In the genomic region with DNA sequence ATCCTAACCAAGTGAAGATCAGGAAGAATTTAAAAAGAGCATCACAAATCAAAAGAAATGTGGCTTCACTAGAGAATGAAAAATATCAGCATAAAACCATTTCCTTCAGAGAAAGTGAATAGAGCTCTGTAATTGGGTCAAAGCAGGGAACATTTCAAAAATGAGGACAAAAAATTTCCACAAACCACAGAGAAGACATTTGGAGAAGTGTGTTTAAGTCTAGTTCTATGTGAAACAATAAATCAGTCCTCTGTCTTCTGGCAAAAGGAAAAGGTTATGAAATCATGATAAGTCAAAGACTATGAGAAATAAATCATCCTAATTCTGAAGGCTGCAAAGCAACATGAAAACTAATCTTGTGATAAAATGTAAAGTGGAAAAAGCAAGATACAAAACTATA, we compare ENCODE assay signal across 27 cellular contexts. TPM values are rescaled to one million over a fixed set of nuclear protein-coding genes. Genes with fewer than 3 reads are reported as not detected.
"Had no signal": no experiment of that assay in that cellular context is flagged by ENCODE, and none has a peak within 500 bp of the region (broad histone marks: within the 10 kb centered on the region; RNA-seq: fewer than 3 reads in every experiment).

No MANE protein-coding gene starts in this region.

- H3K36me3 ChIP-seq: neutrophil, tibial nerve, upper lobe of right lung had no signal

- H3K27ac ChIP-seq: foreskin keratinocyte, neutrophil, skin epidermis, testis, tibial nerve, upper lobe of right lung had no signal

- H3K9me3 ChIP-seq: mucosa of descending colon, neutrophil, testis, tibial nerve, upper lobe of right lung had no signal

- H3K4me3 ChIP-seq: dorsolateral prefrontal cortex, mucosa of descending colon, skin epidermis, testis, tibial nerve, upper lobe of right lung had no signal

- H3K27me3 ChIP-seq: neutrophil, testis, upper lobe of right lung had no signal

- DNase-seq: cortex of kidney; dorsolateral prefrontal cortex; effector memory CD4-positive, alpha-beta T cell; foreskin keratinocyte; head of caudate nucleus; hippocampal formation; kidney glomerular epithelial cell; mammary epithelial cell; mucosa of descending colon; naive thymus-derived CD8-positive, alpha-beta T cell; stimulated activated CD4-positive, alpha-beta T cell treated with anti-CD3 and anti-CD28 coated beads, Interleukin-2, amount 100 ng/mL, for 24 hours; stimulated activated CD4-positive, alpha-beta T cell treated with anti-CD3 and anti-CD28 coated beads, Interleukin-4, amount 100 ng/mL, for 4 hours; stimulated activated naive B cell treated with anti-CD40 and anti-IgM and Interleukin-4, amounts not matched to agents 10 μg/mL and 1 μg/mL and 100 μg/mL, for 72 hours; stimulated activated naive CD8-positive, alpha-beta T cell treated with anti-CD3 and anti-CD28 coated beads, Interleukin-15, amount 100 ng/mL, for 72 hours; testis; upper lobe of right lung had no signal

- ATAC-seq: esophagus mucosa; foreskin keratinocyte; left lobe of liver; mucosa of descending colon; naive thymus-derived CD8-positive, alpha-beta T cell; sciatic nerve; stimulated activated naive B cell treated with anti-CD40 and anti-IgM and Interleukin-4, amounts not matched to agents 10 μg/mL and 1 μg/mL and 100 μg/mL, for 72 hours; stimulated activated naive CD8-positive, alpha-beta T cell treated with anti-CD3 and anti-CD28 coated beads, Interleukin-15, amount 100 ng/mL, for 72 hours; upper lobe of right lung had no signal

- H3K4me1 ChIP-seq: foreskin keratinocyte, testis, tibial nerve, upper lobe of right lung had no signal

RNA-seq across cellular contexts. Expression of a gene that starts 27.9 kb away (rescaled TPM):
- total RNA-seq: esophagus mucosa; foreskin keratinocyte; lower leg skin; mammary epithelial cell; mesenteric fat pad; naive thymus-derived CD8-positive, alpha-beta T cell; osteoblast; pulmonary artery endothelial cell; sciatic nerve; subcutaneous adipose tissue; testis; tibial nerve; upper lobe of right lung had no signal
- polyA plus RNA-seq: foreskin keratinocyte; mammary epithelial cell; naive thymus-derived CD8-positive, alpha-beta T cell had no signal
